ENCODE assay signal across 1 cellular context in the genomic region with DNA sequence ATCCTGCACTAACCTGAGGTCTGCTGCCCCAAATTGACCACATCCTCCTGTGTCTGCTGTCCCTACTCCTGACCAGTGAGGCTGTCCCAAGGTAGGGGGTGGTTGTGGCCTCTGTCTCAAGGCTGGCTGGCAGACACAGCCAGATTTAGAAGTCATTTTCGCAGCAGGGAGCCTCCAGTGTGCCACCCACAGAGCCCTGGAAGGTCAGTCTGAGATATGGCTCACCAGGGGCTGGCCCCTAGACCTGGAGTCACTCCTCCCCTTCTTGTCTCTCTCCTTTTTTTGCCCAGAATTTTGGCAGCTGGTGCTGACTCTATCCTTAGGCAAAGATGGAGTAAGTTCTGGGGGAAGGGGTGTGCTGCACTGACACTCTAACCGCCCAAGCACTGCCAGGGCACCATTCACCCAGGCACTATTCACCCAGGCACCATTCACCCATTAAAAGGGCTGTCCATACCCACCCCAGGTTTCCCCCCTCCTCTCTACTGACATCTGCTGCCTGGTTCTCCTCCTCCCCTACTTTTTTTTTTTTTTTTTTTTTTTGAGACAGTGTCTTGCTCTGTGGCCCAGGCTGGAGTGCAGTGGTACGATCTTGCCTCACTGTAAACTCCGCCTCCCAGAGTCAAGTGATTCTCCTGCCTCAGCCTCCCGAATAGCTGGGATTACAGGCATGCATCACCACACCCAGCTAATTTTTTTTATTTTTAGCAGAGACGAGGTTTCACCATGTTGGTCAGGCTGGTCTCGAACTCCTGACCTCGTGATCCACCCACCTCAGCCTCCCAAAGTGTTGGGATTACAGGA.
TF ChIP-seq lines count a peak whose summit lies in the region.

No MANE protein-coding gene starts in this region.

TF ChIP-seq in H1, 55 proteins besides CTCF, POLR2A, EP300 and RAD21:
- no peak for TF ChIP-seq NRF1 (IDR thresholded peaks at IDR 0.05; ENCODE audit: low read depth, low read length)
- TF ChIP-seq RXRA (IDR thresholded peaks at IDR 0.05; ENCODE audit: insufficient read depth, low read depth, low read length), result no peak
- no peak for TF ChIP-seq POU5F1 (IDR thresholded peaks at IDR 0.05; ENCODE audit: low read depth, low read length)
- TF ChIP-seq TCF12 (IDR thresholded peaks at IDR 0.05; ENCODE audit: low read depth, low read length), result no peak
- no peak for TF ChIP-seq JUN (IDR thresholded peaks at IDR 0.05; ENCODE audit: low read depth, low read length)
- TF ChIP-seq BRCA1 (IDR thresholded peaks at IDR 0.05; ENCODE audit: low read depth, low read length), result no peak
- TF ChIP-seq CBX8 (IDR thresholded peaks at IDR 0.05; ENCODE audit: borderline replicate concordance, low read depth, low read length), result no peak
- TF ChIP-seq HDAC2 (IDR thresholded peaks at IDR 0.05; ENCODE audit: borderline replicate concordance in 1 of 2, low read depth in 2 of 2, low read length in 2 of 2), result no peak
- no peak for TF ChIP-seq SUZ12 (IDR thresholded peaks at IDR 0.05; ENCODE audit: low read length)
